In the genomic region with DNA sequence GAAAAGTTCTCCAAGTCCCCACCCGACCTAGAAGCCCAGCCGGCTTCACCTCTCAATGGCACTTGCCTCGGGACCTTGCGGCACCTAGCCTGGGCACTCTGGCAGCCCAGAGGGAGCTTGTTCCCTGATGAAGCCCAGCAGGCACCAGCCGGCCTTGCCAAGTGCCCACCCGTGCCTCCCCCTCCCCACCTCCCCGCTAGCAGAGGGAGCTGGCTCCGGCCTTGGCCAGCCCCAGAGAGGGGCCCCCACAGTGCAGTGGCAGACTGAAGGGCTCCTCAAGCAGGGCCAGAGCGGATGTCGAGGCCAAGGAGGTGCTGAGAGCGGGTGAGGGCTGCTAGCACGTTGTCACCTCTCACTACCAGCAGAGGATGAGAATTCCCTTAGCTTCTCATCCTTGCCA, we compare ENCODE assay signal across 27 cellular contexts.
"Had no signal": no experiment of that assay in that cellular context is flagged by ENCODE, and none has a peak within 500 bp of the region (broad histone marks: within the 10 kb centered on the region; RNA-seq: fewer than 3 reads in every experiment).

No MANE protein-coding gene starts in this region.

- H3K36me3 ChIP-seq: colonic mucosa, esophagus squamous epithelium, gastrocnemius medialis, heart left ventricle, heart right ventricle had no signal

- H3K27me3 Mint-ChIP-seq: dendritic cell treated with granulocyte-macrophage colony-stimulating factor and Interleukin-4, amounts not matched to agents 40 ng/mL and 50 ng/mL, for 4 days; effector memory CD8-positive, alpha-beta T cell had no signal

- H3K27ac Mint-ChIP-seq: dendritic cell treated with granulocyte-macrophage colony-stimulating factor and Interleukin-4, amounts not matched to agents 40 ng/mL and 50 ng/mL, for 4 days; effector memory CD8-positive, alpha-beta T cell; endodermal cell had no signal

- FAIRE-seq: endometrium, endothelial cell of umbilical vein had no signal

- H3K27ac ChIP-seq: colonic mucosa, coronary artery, epithelial cell of prostate, esophagus muscularis mucosa, esophagus squamous epithelium, foreskin keratinocyte, gastrocnemius medialis, gastroesophageal sphincter, heart left ventricle, heart right ventricle had no signal

- DNase-seq: colonic mucosa; cortex of kidney; dermis blood vessel endothelial cell; dorsolateral prefrontal cortex; effector CD4-positive, alpha-beta T cell; effector CD8-positive, alpha-beta T cell; effector memory CD4-positive, alpha-beta T cell; effector memory CD8-positive, alpha-beta T cell; endodermal cell; erythroblast; esophagus squamous epithelium; foreskin fibroblast; foreskin keratinocyte; foreskin melanocyte; gastrocnemius medialis; glutamatergic neuron; head of caudate nucleus; heart left ventricle; heart right ventricle had no signal

- H3K4me1 ChIP-seq: colonic mucosa, esophagus muscularis mucosa, esophagus squamous epithelium, foreskin keratinocyte, gastrocnemius medialis, gastroesophageal sphincter, heart left ventricle, heart right ventricle had no signal

- H3K9me3 ChIP-seq: colonic mucosa, esophagus muscularis mucosa, gastrocnemius medialis, gastroesophageal sphincter, heart left ventricle had no signal

- H3K4me3 Mint-ChIP-seq: dendritic cell treated with granulocyte-macrophage colony-stimulating factor and Interleukin-4, amounts not matched to agents 40 ng/mL and 50 ng/mL, for 4 days; effector memory CD8-positive, alpha-beta T cell; endodermal cell had no signal

- H3K27me3 ChIP-seq: colonic mucosa, dorsolateral prefrontal cortex, esophagus muscularis mucosa, esophagus squamous epithelium, foreskin keratinocyte, gastrocnemius medialis, gastroesophageal sphincter, heart left ventricle, heart right ventricle had no signal

- H3K4me3 ChIP-seq: colonic mucosa, coronary artery, dorsolateral prefrontal cortex, esophagus muscularis mucosa, esophagus squamous epithelium, gastrocnemius medialis, gastroesophageal sphincter, heart left ventricle, heart right ventricle had no signal

- ATAC-seq: effector memory CD8-positive, alpha-beta T cell; esophagus mucosa; foreskin keratinocyte; gastrocnemius medialis; gastroesophageal sphincter; heart left ventricle; heart right ventricle had no signal

- H3K4me1 Mint-ChIP-seq: endodermal cell had no signal
